In the genomic region with DNA sequence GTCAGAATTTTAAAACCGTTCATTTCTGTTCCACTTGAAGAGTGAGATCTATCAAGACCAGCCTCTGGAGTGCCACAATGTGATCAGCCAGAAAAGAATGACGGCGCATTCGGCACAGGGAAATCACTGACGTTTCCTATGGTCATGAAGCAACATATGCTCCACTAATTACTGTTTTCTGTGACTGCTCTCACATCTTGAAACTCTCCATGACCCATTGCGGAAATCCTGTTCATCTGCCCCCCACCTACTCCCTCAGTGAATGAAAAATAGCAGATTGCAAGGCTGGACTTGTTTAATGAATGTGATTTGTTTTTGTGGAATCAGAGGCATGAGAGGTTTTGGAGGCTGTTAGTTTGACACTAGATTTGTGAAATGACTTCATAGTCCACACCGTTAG, we compare ENCODE assay signal across 14 cellular contexts.
"Had no signal": no experiment of that assay in that cellular context is flagged by ENCODE, and none has a peak within 500 bp of the region (broad histone marks: within the 10 kb centered on the region; RNA-seq: fewer than 3 reads in every experiment).

No MANE protein-coding gene starts in this region.

- H3K4me1 ChIP-seq: adrenal gland, lower lobe of right lung had no signal

- DNase-seq: activated CD4-positive, alpha-beta T cell treated with anti-CD3 and anti-CD28 coated beads, Interleukin-2, amount 50 U/mL, for 4 hours; activated naive CD4-positive, alpha-beta T cell treated with anti-CD3 and anti-CD28 coated beads, Interleukin-2, amount 50 U/mL, for 16 hours; activated T-cell treated with anti-CD3 and anti-CD28 coated beads, Interleukin-2, amount 50 U/mL, for 1 hour; adrenal gland; central memory CD4-positive, alpha-beta T cell; effector memory CD4-positive, alpha-beta T cell; hypothalamus; kidney glomerular epithelial cell; lower lobe of right lung; naive B cell; stomach; uterus had no signal

- ATAC-seq: lower lobe of right lung had no signal

- H3K4me3 ChIP-seq: adrenal gland, coronary artery, lower lobe of right lung, stomach, thoracic aorta, uterus had no signal

- H3K27ac ChIP-seq: adrenal gland, coronary artery, lower lobe of right lung, stomach, thoracic aorta, uterus had no signal

- H3K9me3 ChIP-seq: adrenal gland, lower lobe of right lung, thoracic aorta, uterus had no signal

- H3K27me3 ChIP-seq: adrenal gland, stomach, uterus had no signal

- H3K36me3 ChIP-seq: adrenal gland, lower lobe of right lung, stomach, thoracic aorta, uterus had no signal
